8 cellular contexts compared by ENCODE assay signal in genomic region chr7:101990811-101991418, GRCh38.
DNase-seq lines count a peak whose midpoint lies in the region; ATAC-seq, FAIRE-seq and TF ChIP-seq lines count a peak whose summit lies in the region.

No MANE protein-coding gene starts in this region.

- no peak for TF ChIP-seq CTCF in type B pancreatic cell (conservative IDR thresholded peaks at IDR 0.05)
- TF ChIP-seq CTCF in kidney (IDR thresholded peaks at IDR 0.05; ENCODE audit: borderline replicate concordance, extremely low read depth, insufficient read depth) = no peak

- no peak overlapping the region for H3K9ac ChIP-seq in kidney (ENCODE audit: low read length in 2 of 2)

- H3K9me3 Mint-ChIP-seq in activated CD8-positive, alpha-beta memory T cell treated with anti-CD3 and anti-CD28 coated beads, Interleukin-2, amount 10 ng/mL, durations not matched to agents 7 days and 5 days (ENCODE audit: low read depth) = no peaks in the 10 kb centered on the region
- no peaks in the 10 kb centered on the region for H3K9me3 Mint-ChIP-seq in stimulated activated naive CD8-positive, alpha-beta T cell treated with anti-CD3 and anti-CD28 coated beads, Interleukin-15, Interleukin-2, amounts not matched to agents 100 ng/mL and 50 ng/mL, for 24 hours
- no peaks in the 10 kb centered on the region for H3K9me3 Mint-ChIP-seq in type B pancreatic cell

- CTCF ChIA-PET in activated CD8-positive, alpha-beta memory T cell treated with anti-CD3 and anti-CD28 coated beads, Interleukin-2, amount 10 ng/mL, durations not matched to agents 7 days and 5 days (lab: Charles Lee) = no interaction called here

- ATAC-seq in activated CD8-positive, alpha-beta memory T cell treated with anti-CD3 and anti-CD28 coated beads, Interleukin-2, amount 10 ng/mL, durations not matched to agents 7 days and 5 days = peak; percentile 57
- ATAC-seq in HG02798 (IDR thresholded peaks at IDR 0.05; ENCODE audit: poor library complexity, unreplicated experiment) = peak; percentile 88

- no peak overlapping the region for H3K27ac Mint-ChIP-seq in activated CD8-positive, alpha-beta memory T cell treated with anti-CD3 and anti-CD28 coated beads, Interleukin-2, amount 10 ng/mL, durations not matched to agents 7 days and 5 days
- peak overlapping the region; percentile 54 for H3K27ac Mint-ChIP-seq in stimulated activated naive CD8-positive, alpha-beta T cell treated with anti-CD3 and anti-CD28 coated beads, Interleukin-15, Interleukin-2, amounts not matched to agents 100 ng/mL and 50 ng/mL, for 24 hours
- no peak overlapping the region for H3K27ac Mint-ChIP-seq in type B pancreatic cell

- H3K4me3 Mint-ChIP-seq in activated CD8-positive, alpha-beta memory T cell treated with anti-CD3 and anti-CD28 coated beads, Interleukin-2, amount 10 ng/mL, durations not matched to agents 7 days and 5 days = peak overlapping the region; percentile 45
- H3K4me3 Mint-ChIP-seq in stimulated activated naive CD8-positive, alpha-beta T cell treated with anti-CD3 and anti-CD28 coated beads, Interleukin-15, Interleukin-2, amounts not matched to agents 100 ng/mL and 50 ng/mL, for 24 hours = peak overlapping the region; percentile 21
- H3K4me3 Mint-ChIP-seq in type B pancreatic cell = no peak overlapping the region

- no peak for DNase-seq in activated CD8-positive, alpha-beta memory T cell treated with anti-CD3 and anti-CD28 coated beads, Interleukin-2, amount 10 ng/mL, durations not matched to agents 7 days and 5 days
- DNase-seq in activated CD8-positive, alpha-beta memory T cell treated with anti-CD3 and anti-CD28 coated beads, Interleukin-2, amount 50 U/mL, for 4 hours = no peak
- DNase-seq in NCI-H2107 treated with DMSO at 0.1 percent for 48 hours (lab: John Stamatoyannopoulos, UW; ENCODE audit: unreplicated experiment) (peak; percentile 95), type B pancreatic cell (ENCODE audit: extremely low spot score, unreplicated experiment) (no peak), kidney (no peak), H7 (no peak)

- H3K36me3 ChIP-seq in kidney (ENCODE audit: control insufficient read depth in 1 of 2, insufficient read depth in 2 of 2, low read length in 2 of 2) = no peaks in the 10 kb centered on the region
- H3K36me3 ChIP-seq in H7 (replicated peaks; ENCODE audit: control insufficient read depth, insufficient read depth, low read length) = no peaks in the 10 kb centered on the region

- intact Hi-C loops in kidney (cut with DNase I) = no loop called here

- H3K27me3 Mint-ChIP-seq in activated CD8-positive, alpha-beta memory T cell treated with anti-CD3 and anti-CD28 coated beads, Interleukin-2, amount 10 ng/mL, durations not matched to agents 7 days and 5 days = no peaks in the 10 kb centered on the region
- no peaks in the 10 kb centered on the region for H3K27me3 Mint-ChIP-seq in stimulated activated naive CD8-positive, alpha-beta T cell treated with anti-CD3 and anti-CD28 coated beads, Interleukin-15, Interleukin-2, amounts not matched to agents 100 ng/mL and 50 ng/mL, for 24 hours
- no peaks in the 10 kb centered on the region for H3K27me3 Mint-ChIP-seq in type B pancreatic cell

- no peaks in the 10 kb centered on the region for H3K36me3 Mint-ChIP-seq in activated CD8-positive, alpha-beta memory T cell treated with anti-CD3 and anti-CD28 coated beads, Interleukin-2, amount 10 ng/mL, durations not matched to agents 7 days and 5 days
- no peaks in the 10 kb centered on the region for H3K36me3 Mint-ChIP-seq in stimulated activated naive CD8-positive, alpha-beta T cell treated with anti-CD3 and anti-CD28 coated beads, Interleukin-15, Interleukin-2, amounts not matched to agents 100 ng/mL and 50 ng/mL, for 24 hours (ENCODE audit: low read depth)
- no peaks in the 10 kb centered on the region for H3K36me3 Mint-ChIP-seq in type B pancreatic cell

- peaks cover 5% of the 10 kb centered on the region for H3K4me1 Mint-ChIP-seq in activated CD8-positive, alpha-beta memory T cell treated with anti-CD3 and anti-CD28 coated beads, Interleukin-2, amount 10 ng/mL, durations not matched to agents 7 days and 5 days
- peaks cover 40% of the 10 kb centered on the region for H3K4me1 Mint-ChIP-seq in stimulated activated naive CD8-positive, alpha-beta T cell treated with anti-CD3 and anti-CD28 coated beads, Interleukin-15, Interleukin-2, amounts not matched to agents 100 ng/mL and 50 ng/mL, for 24 hours (ENCODE audit: low read depth)
- peaks cover 19% of the 10 kb centered on the region for H3K4me1 Mint-ChIP-seq in type B pancreatic cell (ENCODE audit: unreplicated experiment)

- H3K27me3 ChIP-seq in H7 (ENCODE audit: control insufficient read depth, insufficient read depth, low read length) = no peaks in the 10 kb centered on the region

- no peak for FAIRE-seq in kidney (lab: Jason Lieb, UNC)

- H3K4me3 ChIP-seq in kidney (ENCODE audit: low read length in 2 of 2) (no peak overlapping the region), H7 (ENCODE audit: insufficient read depth, low read depth, low read length) (no peak overlapping the region)

- no peaks in the 10 kb centered on the region for H3K9me3 ChIP-seq in kidney (ENCODE audit: control insufficient read depth in 1 of 2, low read length in 2 of 2)

- no peaks in the 10 kb centered on the region for H3K4me1 ChIP-seq in kidney (ENCODE audit: control insufficient read depth in 1 of 2, insufficient read depth in 1 of 2, low read depth in 1 of 2, low read length in 2 of 2)

- no peak overlapping the region for H3K27ac ChIP-seq in kidney (ENCODE audit: low read depth in 2 of 2, low read length in 2 of 2)
